ENCODE assay signal across 8 cellular contexts in genomic region chr20:62899633-62900051, GRCh38. TPM values are rescaled to one million over a fixed set of nuclear protein-coding genes. Genes with fewer than 3 reads are reported as not detected.
A peak's percentile ranks its signal among the peaks of the same experiment; 100 is the strongest.
DNase-seq lines count a peak whose midpoint lies in the region; ATAC-seq, FAIRE-seq and TF ChIP-seq lines count a peak whose summit lies in the region.

No MANE protein-coding gene starts in this region.

- H3K36me3 Mint-ChIP-seq in activated T-helper 17 cell treated with anti-CD3 and anti-CD28 coated beads, Interleukin-2, amount 50 U/mL, for 72 hours (ENCODE audit: low read depth), result peaks cover 76% of the 10 kb centered on the region

- peak; percentile 4 for FAIRE-seq in HepG2 (lab: Jason Lieb, UNC)

- peak; percentile 49 for ATAC-seq in Right ventricle myocardium inferior
- ATAC-seq in activated T-helper 17 cell treated with anti-CD3 and anti-CD28 coated beads, Interleukin-2, amount 50 U/mL, for 72 hours (replicated peaks), result no peak
- peak; percentile 73 for ATAC-seq in HepG2
- ATAC-seq in HG02938 (IDR thresholded peaks at IDR 0.05; ENCODE audit: unreplicated experiment), result no peak

- peak overlapping the region; percentile 76 for H3K4me3 Mint-ChIP-seq in activated T-helper 17 cell treated with anti-CD3 and anti-CD28 coated beads, Interleukin-2, amount 50 U/mL, for 72 hours

- no peaks in the 10 kb centered on the region for H3K27me3 Mint-ChIP-seq in activated T-helper 17 cell treated with anti-CD3 and anti-CD28 coated beads, Interleukin-2, amount 50 U/mL, for 72 hours

- 12% methylated on average over 6 of the region's 6 CpGs for WGBS in HepG2 (ENCODE audit: low lambda C conversion rate)

- POLR2A ChIA-PET in HepG2 (lab: Yijun Ruan, JAX), result interaction anchor here (0.9 to 3.5 kb wide), 4 partner anchors 24 to 77 kb away, joined by 3 to 18 read pairs (median 3); partner anchors contain the start of gene SLC17A9

- CTCF ChIA-PET in HepG2 (lab: Yijun Ruan, JAX; ENCODE audit: low intra/inter-chr PET ratio, low total read pairs), result interaction anchor here (1.3 to 3.1 kb wide), 6 partner anchors 21 to 109 kb away, joined by 3 to 30 read pairs (median 6); partner anchors contain the start of gene DIDO1

- intact Hi-C loops in Right ventricle myocardium inferior (cut with DNase I) (loop anchor here (2.0 to 5.0 kb wide), 2 partner anchors 38 to 109 kb away; partner anchors contain the start of gene GID8), cardiac septum (cut with DNase I) (loop anchor here (5.0 kb wide), 1 partner anchor 108 kb away; the partner anchor contains the start of gene BHLHE23), HepG2 (cut with micrococcal nuclease; ENCODE audit: unreplicated experiment) (loop anchor here (1.0 to 5.0 kb wide), 6 partner anchors 22 to 109 kb away; partner anchors contain the start of genes GID8 and SLC17A9)

- peaks cover 11% of the 10 kb centered on the region for H4K20me1 ChIP-seq in HepG2 (ENCODE audit: insufficient read depth, low read length)

- peak; percentile 46; the same call in 1 of the 2 replicates for TF ChIP-seq RAD21 in HepG2 (CRISPR knock-in tag; IDR thresholded peaks at IDR 0.05)

- BruUV-seq in HepG2 (replicated peaks; lab: Mats Ljungman, UMichigan), result no TSS peak

- H3K9me3 ChIP-seq in HepG2 (ENCODE audit: low read length), result no peaks in the 10 kb centered on the region

- peaks cover 28% of the 10 kb centered on the region for H3K4me1 Mint-ChIP-seq in activated T-helper 17 cell treated with anti-CD3 and anti-CD28 coated beads, Interleukin-2, amount 50 U/mL, for 72 hours

- no peak for DNase-seq in Right ventricle myocardium inferior (ENCODE audit: missing footprints)
- DNase-seq in cardiac septum (ENCODE audit: low spot score), result no peak
- peak; percentile 66 for DNase-seq in HepG2 (ENCODE audit: low spot score)
- no peak for DNase-seq in stimulated activated CD4-positive, alpha-beta T cell treated with anti-CD3 and anti-CD28 coated beads, Interleukin-12 subunit alpha, Interleukin-12 subunit beta, amount 100 ng/mL, for 4 hours
- no peak for DNase-seq in NOMO-1 (lab: John Stamatoyannopoulos, UW; ENCODE audit: unreplicated experiment in 2 of 2)
- DNase-seq in NCI-H2196 treated with DMSO at 0.1 percent for 48 hours (lab: John Stamatoyannopoulos, UW; ENCODE audit: unreplicated experiment), result no peak

- TF ChIP-seq POLR2A in HepG2 (IDR thresholded peaks at IDR 0.05; ENCODE audit: insufficient read depth in 1 of 2, low read depth in 2 of 2, low read length in 2 of 2), result no peak

- H3K9me3 Mint-ChIP-seq in activated T-helper 17 cell treated with anti-CD3 and anti-CD28 coated beads, Interleukin-2, amount 50 U/mL, for 72 hours, result no peaks in the 10 kb centered on the region

- H2AFZ ChIP-seq in HepG2 (ENCODE audit: low read length), result no peak overlapping the region

- TF ChIP-seq EP300 in HepG2 (IDR thresholded peaks at IDR 0.05; ENCODE audit: low read depth in 2 of 2, low read length in 2 of 2) (0 out of 4 replicates have a peak, but pooled peaks of 1 of the 2 experiments have one; percentile 3), HepG2 (CRISPR knock-in tag; IDR thresholded peaks at IDR 0.05; ENCODE audit: borderline replicate concordance) (no peak)

- peak overlapping the region; percentile 76 for H3K27ac Mint-ChIP-seq in activated T-helper 17 cell treated with anti-CD3 and anti-CD28 coated beads, Interleukin-2, amount 50 U/mL, for 72 hours

- H3K4me2 ChIP-seq in HepG2 (ENCODE audit: low read depth, low read length), result peak overlapping the region; percentile 50

- TF ChIP-seq CTCF in HepG2 (CRISPR knock-in tag; IDR thresholded peaks at IDR 0.05), result no peak

- peaks cover 32% of the 10 kb centered on the region for H3K4me1 ChIP-seq in HepG2 (ENCODE audit: insufficient read depth, low read length)

- H3K27ac ChIP-seq in HepG2 (ENCODE audit: extremely low read length, insufficient read depth, low read length), result peak overlapping the region; percentile 8

- H3K36me3 ChIP-seq in HepG2 (replicated peaks in 1 of 2; ENCODE audit: control insufficient read depth in 1 of 2, insufficient read depth in 2 of 2, low read length in 2 of 2), result peaks cover 15 to 50% of the 10 kb centered on the region in 2 experiments

- in situ Hi-C loops in HepG2 (cut with HindIII; ENCODE audit: extremely low pct_ligation_motif_present, low pct_unique_long_range_greater_than_20kb), result no loop called here

- H3K79me2 ChIP-seq in HepG2 (ENCODE audit: insufficient read depth, low read length), result no peaks in the 10 kb centered on the region

- H3K9ac ChIP-seq in HepG2 (ENCODE audit: insufficient read depth, low read depth, low read length), result peak overlapping the region; percentile 3; the same call in 1 of the 2 replicates

- H3K4me3 ChIP-seq in HepG2 (replicated peaks in 1 of 3; ENCODE audit: insufficient read depth in 1 of 3, low read depth in 2 of 3, low read length in 3 of 3), result peak overlapping the region in 1 of 3 experiments; percentile 44; a peak in 2 of 6 replicates

- H3K27me3 ChIP-seq in HepG2 (ENCODE audit: control insufficient read depth in 1 of 2, insufficient read depth in 2 of 2, low read length in 2 of 2), result no peaks in the 10 kb centered on the region

RNA-seq across cellular contexts. Expression of gene DIDO1, which starts 26.7 kb away (rescaled TPM):
- 33.5 TPM for total RNA-seq in Right ventricle myocardium inferior
- total RNA-seq in cardiac septum, result 38.9 TPM
- 10 to 100 TPM; 51.4 to 51.5 TPM for total RNA-seq in activated T-helper 17 cell treated with anti-CD3 and anti-CD28 coated beads, Interleukin-2, amount 50 U/mL, for 72 hours
- total RNA-seq in HepG2 (2016; rRNA removed; fragmentation: Illumina TruSeq; extraction: Trizol), result 75.1 and 77.0 TPM in 2 replicates
- 14.5 and 17.3 TPM in 2 replicates for total RNA-seq in HepG2 (2016; cell fraction: cytosol; rRNA removed; fragmentation: Illumina TruSeq; extraction: Trizol; ENCODE audit: low read depth)
- total RNA-seq in HepG2 (2016; cell fraction: insoluble cytoplasmic fraction; rRNA removed; fragmentation: Illumina TruSeq; extraction: Trizol), result 71.7 and 75.6 TPM in 2 replicates
- 32.1 and 34.1 TPM in 2 replicates for total RNA-seq in HepG2 (2016; cell fraction: membrane; rRNA removed; fragmentation: Illumina TruSeq; extraction: Trizol)
- total RNA-seq in HepG2 (2016; cell fraction: nucleus; rRNA removed; fragmentation: Illumina TruSeq; extraction: Trizol), result 86.6 and 98.5 TPM in 2 replicates
- polyA plus RNA-seq in HepG2 (2011; rRNA removed), result 72.6 and 75.0 TPM in 2 replicates
- 53.2 and 57.1 TPM in 2 replicates for polyA plus RNA-seq in HepG2 (2011; cell fraction: cytosol; rRNA removed)
- polyA plus RNA-seq in HepG2 (2011; cell fraction: nucleus; rRNA removed), result 292 and 297 TPM in 2 replicates
- polyA plus RNA-seq in HepG2 (2012), result 67.9 and 74.0 TPM in 2 replicates
- 3.0 TPM in 2 replicates for polyA plus RNA-seq in HepG2 (2016; cell fraction: cytosol; fragmentation: Illumina TruSeq; extraction: Trizol; ENCODE audit: low read depth)
- polyA plus RNA-seq in HepG2 (2016; cell fraction: insoluble cytoplasmic fraction; fragmentation: Illumina TruSeq; extraction: Trizol; ENCODE audit: low read depth), result 61.5 and 65.9 TPM in 2 replicates
- 10.9 and 11.6 TPM in 2 replicates for polyA plus RNA-seq in HepG2 (2016; cell fraction: membrane; fragmentation: Illumina TruSeq; extraction: Trizol; ENCODE audit: low read depth)
- polyA plus RNA-seq in HepG2 (2016; cell fraction: nucleus; fragmentation: Illumina TruSeq; extraction: Trizol; ENCODE audit: insufficient read depth, low read depth), result 130 and 135 TPM in 2 replicates
- 33.0 and 89.8 TPM in 2 replicates for polyA minus RNA-seq in HepG2 (2011; rRNA and poly(A)+ RNA removed; ENCODE audit: low replicate concordance)
- polyA minus RNA-seq in HepG2 (2011; cell fraction: cytosol; rRNA and poly(A)+ RNA removed), result 30.7 and 35.0 TPM in 2 replicates
- 139 and 144 TPM in 2 replicates for polyA minus RNA-seq in HepG2 (2011; cell fraction: nucleus; rRNA and poly(A)+ RNA removed)

RNA-seq across cellular contexts. Expression of gene TCFL5, which starts 38.0 kb away (rescaled TPM):
- total RNA-seq in Right ventricle myocardium inferior, result 6.0 TPM
- total RNA-seq in cardiac septum, result 7.8 TPM
- total RNA-seq in activated T-helper 17 cell treated with anti-CD3 and anti-CD28 coated beads, Interleukin-2, amount 50 U/mL, for 72 hours, result 1 to 10 TPM; 3.4 to 3.7 TPM
- 20.0 and 21.1 TPM in 2 replicates for total RNA-seq in HepG2 (2016; rRNA removed; fragmentation: Illumina TruSeq; extraction: Trizol)
- 13.3 and 17.7 TPM in 2 replicates for total RNA-seq in HepG2 (2016; cell fraction: cytosol; rRNA removed; fragmentation: Illumina TruSeq; extraction: Trizol; ENCODE audit: low read depth)
- 20.4 and 21.0 TPM in 2 replicates for total RNA-seq in HepG2 (2016; cell fraction: insoluble cytoplasmic fraction; rRNA removed; fragmentation: Illumina TruSeq; extraction: Trizol)
- total RNA-seq in HepG2 (2016; cell fraction: membrane; rRNA removed; fragmentation: Illumina TruSeq; extraction: Trizol), result 28.7 and 36.7 TPM in 2 replicates
- total RNA-seq in HepG2 (2016; cell fraction: nucleus; rRNA removed; fragmentation: Illumina TruSeq; extraction: Trizol), result 11.4 and 12.6 TPM in 2 replicates
- polyA plus RNA-seq in HepG2 (2011; rRNA removed), result 14.2 and 14.8 TPM in 2 replicates
- polyA plus RNA-seq in HepG2 (2011; cell fraction: cytosol; rRNA removed), result 9.0 and 11.8 TPM in 2 replicates
- polyA plus RNA-seq in HepG2 (2011; cell fraction: nucleus; rRNA removed), result 6.4 and 8.0 TPM in 2 replicates
- polyA plus RNA-seq in HepG2 (2012), result 12.4 and 13.3 TPM in 2 replicates
- 13.1 and 14.7 TPM in 2 replicates for polyA plus RNA-seq in HepG2 (2016; cell fraction: cytosol; fragmentation: Illumina TruSeq; extraction: Trizol; ENCODE audit: low read depth)
- polyA plus RNA-seq in HepG2 (2016; cell fraction: insoluble cytoplasmic fraction; fragmentation: Illumina TruSeq; extraction: Trizol; ENCODE audit: low read depth), result 19.5 and 20.9 TPM in 2 replicates
- 25.6 and 29.7 TPM in 2 replicates for polyA plus RNA-seq in HepG2 (2016; cell fraction: membrane; fragmentation: Illumina TruSeq; extraction: Trizol; ENCODE audit: low read depth)
- polyA plus RNA-seq in HepG2 (2016; cell fraction: nucleus; fragmentation: Illumina TruSeq; extraction: Trizol; ENCODE audit: insufficient read depth, low read depth), result 21.4 and 23.1 TPM in 2 replicates
- 4.7 and 6.4 TPM in 2 replicates for polyA minus RNA-seq in HepG2 (2011; rRNA and poly(A)+ RNA removed; ENCODE audit: low replicate concordance)
- 9.9 and 10.2 TPM in 2 replicates for polyA minus RNA-seq in HepG2 (2011; cell fraction: cytosol; rRNA and poly(A)+ RNA removed)
- 5.2 and 6.1 TPM in 2 replicates for polyA minus RNA-seq in HepG2 (2011; cell fraction: nucleus; rRNA and poly(A)+ RNA removed)

RNA-seq across cellular contexts. Expression of gene GID8, which starts 38.3 kb away (rescaled TPM):
- total RNA-seq in Right ventricle myocardium inferior (16.1 TPM), cardiac septum (16.4 TPM), HepG2 (2016; rRNA removed; fragmentation: Illumina TruSeq; extraction: Trizol) (59.8 and 74.4 TPM in 2 replicates)
- 10 to 100 TPM; 32.7 to 34.6 TPM for total RNA-seq in activated T-helper 17 cell treated with anti-CD3 and anti-CD28 coated beads, Interleukin-2, amount 50 U/mL, for 72 hours
- 17.8 and 18.7 TPM in 2 replicates for total RNA-seq in HepG2 (2016; cell fraction: cytosol; rRNA removed; fragmentation: Illumina TruSeq; extraction: Trizol; ENCODE audit: low read depth)
- 60.3 and 68.0 TPM in 2 replicates for total RNA-seq in HepG2 (2016; cell fraction: insoluble cytoplasmic fraction; rRNA removed; fragmentation: Illumina TruSeq; extraction: Trizol)
- total RNA-seq in HepG2 (2016; cell fraction: membrane; rRNA removed; fragmentation: Illumina TruSeq; extraction: Trizol), result 45.9 and 46.6 TPM in 2 replicates
- total RNA-seq in HepG2 (2016; cell fraction: nucleus; rRNA removed; fragmentation: Illumina TruSeq; extraction: Trizol), result 35.6 and 42.8 TPM in 2 replicates
- polyA plus RNA-seq in HepG2 (2011; rRNA removed), result 39.0 and 39.6 TPM in 2 replicates
- polyA plus RNA-seq in HepG2 (2011; cell fraction: cytosol; rRNA removed), result 39.6 and 40.7 TPM in 2 replicates
- polyA plus RNA-seq in HepG2 (2011; cell fraction: nucleus; rRNA removed), result 23.9 and 26.9 TPM in 2 replicates
- polyA plus RNA-seq in HepG2 (2012), result 36.8 and 46.0 TPM in 2 replicates
- polyA plus RNA-seq in HepG2 (2016; cell fraction: cytosol; fragmentation: Illumina TruSeq; extraction: Trizol; ENCODE audit: low read depth), result 14.5 and 16.6 TPM in 2 replicates
- polyA plus RNA-seq in HepG2 (2016; cell fraction: insoluble cytoplasmic fraction; fragmentation: Illumina TruSeq; extraction: Trizol; ENCODE audit: low read depth), result 66.0 and 70.4 TPM in 2 replicates
- polyA plus RNA-seq in HepG2 (2016; cell fraction: membrane; fragmentation: Illumina TruSeq; extraction: Trizol; ENCODE audit: low read depth), result 31.6 and 32.0 TPM in 2 replicates
- polyA plus RNA-seq in HepG2 (2016; cell fraction: nucleus; fragmentation: Illumina TruSeq; extraction: Trizol; ENCODE audit: insufficient read depth, low read depth), result 58.8 and 62.9 TPM in 2 replicates
- 30.6 and 61.9 TPM in 2 replicates for polyA minus RNA-seq in HepG2 (2011; rRNA and poly(A)+ RNA removed; ENCODE audit: low replicate concordance)
- polyA minus RNA-seq in HepG2 (2011; cell fraction: cytosol; rRNA and poly(A)+ RNA removed), result 28.5 and 31.3 TPM in 2 replicates
- polyA minus RNA-seq in HepG2 (2011; cell fraction: nucleus; rRNA and poly(A)+ RNA removed), result 27.2 and 34.4 TPM in 2 replicates

RNA-seq across cellular contexts. Expression of gene SLC17A9, which starts 52.9 kb away (rescaled TPM):
- total RNA-seq in Right ventricle myocardium inferior (0.41 TPM), cardiac septum (1.7 TPM), HepG2 (2016; rRNA removed; fragmentation: Illumina TruSeq; extraction: Trizol) (33.6 and 110 TPM in 2 replicates)
- 1 to 10 TPM; 5.2 to 7.0 TPM for total RNA-seq in activated T-helper 17 cell treated with anti-CD3 and anti-CD28 coated beads, Interleukin-2, amount 50 U/mL, for 72 hours
- 27.1 and 27.6 TPM in 2 replicates for total RNA-seq in HepG2 (2016; cell fraction: cytosol; rRNA removed; fragmentation: Illumina TruSeq; extraction: Trizol; ENCODE audit: low read depth)
- total RNA-seq in HepG2 (2016; cell fraction: insoluble cytoplasmic fraction; rRNA removed; fragmentation: Illumina TruSeq; extraction: Trizol), result 25.3 and 116 TPM in 2 replicates
- total RNA-seq in HepG2 (2016; cell fraction: membrane; rRNA removed; fragmentation: Illumina TruSeq; extraction: Trizol), result 36.6 and 38.0 TPM in 2 replicates
- 145 and 168 TPM in 2 replicates for total RNA-seq in HepG2 (2016; cell fraction: nucleus; rRNA removed; fragmentation: Illumina TruSeq; extraction: Trizol)
- 191 and 280 TPM in 2 replicates for polyA plus RNA-seq in HepG2 (2011; rRNA removed)
- polyA plus RNA-seq in HepG2 (2011; cell fraction: cytosol; rRNA removed), result 57.2 and 94.5 TPM in 2 replicates
- 3,698 and 4,960 TPM in 2 replicates for polyA plus RNA-seq in HepG2 (2011; cell fraction: nucleus; rRNA removed)
- polyA plus RNA-seq in HepG2 (2012), result 173 and 220 TPM in 2 replicates
- 16.5 and 18.1 TPM in 2 replicates for polyA plus RNA-seq in HepG2 (2016; cell fraction: cytosol; fragmentation: Illumina TruSeq; extraction: Trizol; ENCODE audit: low read depth)
- 36.5 and 42.6 TPM in 2 replicates for polyA plus RNA-seq in HepG2 (2016; cell fraction: insoluble cytoplasmic fraction; fragmentation: Illumina TruSeq; extraction: Trizol; ENCODE audit: low read depth)
- 30.7 and 32.6 TPM in 2 replicates for polyA plus RNA-seq in HepG2 (2016; cell fraction: membrane; fragmentation: Illumina TruSeq; extraction: Trizol; ENCODE audit: low read depth)
- 553 and 603 TPM in 2 replicates for polyA plus RNA-seq in HepG2 (2016; cell fraction: nucleus; fragmentation: Illumina TruSeq; extraction: Trizol; ENCODE audit: insufficient read depth, low read depth)
- polyA minus RNA-seq in HepG2 (2011; rRNA and poly(A)+ RNA removed; ENCODE audit: low replicate concordance), result 0.07 and 195 TPM in 2 replicates
- polyA minus RNA-seq in HepG2 (2011; cell fraction: cytosol; rRNA and poly(A)+ RNA removed), result 33.4 and 43.3 TPM in 2 replicates
- polyA minus RNA-seq in HepG2 (2011; cell fraction: nucleus; rRNA and poly(A)+ RNA removed), result 176 and 196 TPM in 2 replicates

Comparison
In these comparisons a context has a peak if more than half of its experiments do, and no peak if none do; other contexts are left out.
1. ATAC-seq: peak in Right ventricle myocardium inferior (single experiment) and HepG2 (single experiment); none in activated T-helper 17 cell treated with anti-CD3 and anti-CD28 coated beads, Interleukin-2, amount 50 U/mL, for 72 hours (single experiment) and HG02938 (single experiment).